ENCODE assay signal across 1 cellular context in the genomic region with DNA sequence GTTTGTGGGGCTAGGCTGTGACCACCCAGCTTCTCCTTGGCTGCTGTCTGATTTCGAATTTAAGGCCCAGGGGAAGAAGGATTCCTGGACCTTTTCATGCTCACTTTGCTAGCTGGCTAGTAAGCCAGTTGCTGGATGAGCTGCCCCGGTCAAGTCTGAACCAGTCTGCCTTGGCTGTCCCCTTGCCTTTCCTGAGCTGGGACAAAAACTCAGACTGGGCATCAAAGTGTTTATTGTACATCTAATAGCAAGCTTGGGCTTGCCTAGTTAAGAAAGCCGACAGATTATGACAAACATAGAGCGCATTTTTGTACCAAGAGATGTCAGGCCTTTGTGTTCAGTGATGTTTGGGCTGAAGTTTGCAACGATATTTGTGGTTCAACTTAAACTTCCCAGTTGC.
TF ChIP-seq lines count a peak whose summit lies in the region.

No MANE protein-coding gene starts in this region.

TF ChIP-seq in SK-N-SH, 30 proteins besides CTCF, POLR2A, EP300 and RAD21 (continued from another document):
- TF ChIP-seq ELF1 (IDR thresholded peaks at IDR 0.05): no peak
